In the genomic region with DNA sequence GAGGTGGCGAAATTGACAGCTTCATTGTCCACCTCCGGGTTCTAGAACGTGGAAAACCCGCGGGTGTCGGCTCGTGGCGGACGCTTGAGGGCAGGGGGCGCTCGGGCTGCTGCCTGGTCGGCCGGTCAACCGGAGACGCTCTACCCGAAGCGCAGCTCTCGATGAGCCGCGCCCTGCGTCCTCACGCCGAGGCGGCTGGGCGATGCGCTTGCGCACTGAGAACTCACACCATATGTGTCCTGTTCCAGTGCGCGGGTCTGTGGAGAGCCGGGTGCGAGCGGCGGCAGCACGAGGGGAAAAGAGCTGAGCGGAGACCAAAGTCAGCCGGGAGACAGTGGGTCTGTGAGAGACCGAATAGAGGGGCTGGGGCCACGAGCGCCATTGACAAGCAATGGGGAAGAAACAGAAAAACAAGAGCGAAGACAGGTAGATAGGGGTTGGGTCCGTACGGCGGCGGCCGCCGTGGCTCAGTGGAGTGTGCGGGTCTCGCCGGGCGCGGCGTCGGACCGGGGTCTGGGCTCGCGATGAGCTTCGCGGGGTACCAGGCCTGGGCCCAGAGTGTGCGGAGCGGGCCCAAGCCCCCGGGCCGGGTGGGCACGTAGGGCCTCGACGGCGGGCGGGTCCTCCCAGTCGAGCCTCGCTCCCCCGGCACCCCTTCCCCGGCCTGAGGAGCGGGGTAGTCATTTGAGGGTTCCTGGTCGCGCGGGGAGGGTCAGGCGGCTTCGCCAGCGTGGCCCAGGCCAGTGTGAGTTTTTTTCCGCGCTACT, we compare ENCODE assay signal across 1 cellular context.
TF ChIP-seq lines count a peak whose summit lies in the region.

A gene with protein sequence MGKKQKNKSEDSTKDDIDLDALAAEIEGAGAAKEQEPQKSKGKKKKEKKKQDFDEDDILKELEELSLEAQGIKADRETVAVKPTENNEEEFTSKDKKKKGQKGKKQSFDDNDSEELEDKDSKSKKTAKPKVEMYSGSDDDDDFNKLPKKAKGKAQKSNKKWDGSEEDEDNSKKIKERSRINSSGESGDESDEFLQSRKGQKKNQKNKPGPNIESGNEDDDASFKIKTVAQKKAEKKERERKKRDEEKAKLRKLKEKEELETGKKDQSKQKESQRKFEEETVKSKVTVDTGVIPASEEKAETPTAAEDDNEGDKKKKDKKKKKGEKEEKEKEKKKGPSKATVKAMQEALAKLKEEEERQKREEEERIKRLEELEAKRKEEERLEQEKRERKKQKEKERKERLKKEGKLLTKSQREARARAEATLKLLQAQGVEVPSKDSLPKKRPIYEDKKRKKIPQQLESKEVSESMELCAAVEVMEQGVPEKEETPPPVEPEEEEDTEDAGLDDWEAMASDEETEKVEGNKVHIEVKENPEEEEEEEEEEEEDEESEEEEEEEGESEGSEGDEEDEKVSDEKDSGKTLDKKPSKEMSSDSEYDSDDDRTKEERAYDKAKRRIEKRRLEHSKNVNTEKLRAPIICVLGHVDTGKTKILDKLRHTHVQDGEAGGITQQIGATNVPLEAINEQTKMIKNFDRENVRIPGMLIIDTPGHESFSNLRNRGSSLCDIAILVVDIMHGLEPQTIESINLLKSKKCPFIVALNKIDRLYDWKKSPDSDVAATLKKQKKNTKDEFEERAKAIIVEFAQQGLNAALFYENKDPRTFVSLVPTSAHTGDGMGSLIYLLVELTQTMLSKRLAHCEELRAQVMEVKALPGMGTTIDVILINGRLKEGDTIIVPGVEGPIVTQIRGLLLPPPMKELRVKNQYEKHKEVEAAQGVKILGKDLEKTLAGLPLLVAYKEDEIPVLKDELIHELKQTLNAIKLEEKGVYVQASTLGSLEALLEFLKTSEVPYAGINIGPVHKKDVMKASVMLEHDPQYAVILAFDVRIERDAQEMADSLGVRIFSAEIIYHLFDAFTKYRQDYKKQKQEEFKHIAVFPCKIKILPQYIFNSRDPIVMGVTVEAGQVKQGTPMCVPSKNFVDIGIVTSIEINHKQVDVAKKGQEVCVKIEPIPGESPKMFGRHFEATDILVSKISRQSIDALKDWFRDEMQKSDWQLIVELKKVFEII (plus strand): TSS at position 226 of the 767 bp plus-strand sequence. CDS start 166 bp downstream, at position 392.

TF ChIP-seq in GM12878, 131 proteins besides CTCF, POLR2A, EP300 and RAD21 (continued from another document and continues in another):
- peak; percentile 89 for TF ChIP-seq MAX (IDR thresholded peaks at IDR 0.05; ENCODE audit: low read depth, low read length)
- TF ChIP-seq SIN3A (IDR thresholded peaks at IDR 0.05; ENCODE audit: low read depth, low read length): peak; percentile 81; the same call in 1 of the 2 replicates
- TF ChIP-seq, protein P1, sequence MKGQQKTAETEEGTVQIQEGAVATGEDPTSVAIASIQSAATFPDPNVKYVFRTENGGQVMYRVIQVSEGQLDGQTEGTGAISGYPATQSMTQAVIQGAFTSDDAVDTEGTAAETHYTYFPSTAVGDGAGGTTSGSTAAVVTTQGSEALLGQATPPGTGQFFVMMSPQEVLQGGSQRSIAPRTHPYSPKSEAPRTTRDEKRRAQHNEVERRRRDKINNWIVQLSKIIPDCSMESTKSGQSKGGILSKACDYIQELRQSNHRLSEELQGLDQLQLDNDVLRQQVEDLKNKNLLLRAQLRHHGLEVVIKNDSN (IDR thresholded peaks at IDR 0.05; ENCODE audit: borderline replicate concordance, extremely low read length, insufficient read depth, low read depth, low read length): no peak
- TF ChIP-seq CEBPB (IDR thresholded peaks at IDR 0.05; ENCODE audit: borderline replicate concordance in 1 of 2, low read depth in 2 of 2, low read length in 2 of 2): peak in 1 of 2 experiments; percentile 15; a peak in 1 of 4 replicates
- TF ChIP-seq TCF7 (IDR thresholded peaks at IDR 0.05; ENCODE audit: borderline replicate concordance): 0 out of 2 replicates have a peak, but pooled peaks have one; percentile 27
- TF ChIP-seq PBX3 (IDR thresholded peaks at IDR 0.05; ENCODE audit: insufficient replicate concordance, low read depth, low read length): no peak
- TF ChIP-seq ATF2 (IDR thresholded peaks at IDR 0.05; ENCODE audit: low read length): no peak
- no peak for TF ChIP-seq STAT1 (conservative IDR thresholded peaks at IDR 0.05)
- TF ChIP-seq HDGF (IDR thresholded peaks at IDR 0.05): peak; percentile 83
- peak; percentile 14; the same call in 1 of the 3 replicates for TF ChIP-seq POU2F2 (IDR thresholded peaks at IDR 0.05; ENCODE audit: borderline replicate concordance, low read depth, low read length)
- peak; percentile 45; the same call in 1 of the 2 replicates for TF ChIP-seq RFX5 (IDR thresholded peaks at IDR 0.05; ENCODE audit: low read depth, low read length)
- TF ChIP-seq, protein P2, sequence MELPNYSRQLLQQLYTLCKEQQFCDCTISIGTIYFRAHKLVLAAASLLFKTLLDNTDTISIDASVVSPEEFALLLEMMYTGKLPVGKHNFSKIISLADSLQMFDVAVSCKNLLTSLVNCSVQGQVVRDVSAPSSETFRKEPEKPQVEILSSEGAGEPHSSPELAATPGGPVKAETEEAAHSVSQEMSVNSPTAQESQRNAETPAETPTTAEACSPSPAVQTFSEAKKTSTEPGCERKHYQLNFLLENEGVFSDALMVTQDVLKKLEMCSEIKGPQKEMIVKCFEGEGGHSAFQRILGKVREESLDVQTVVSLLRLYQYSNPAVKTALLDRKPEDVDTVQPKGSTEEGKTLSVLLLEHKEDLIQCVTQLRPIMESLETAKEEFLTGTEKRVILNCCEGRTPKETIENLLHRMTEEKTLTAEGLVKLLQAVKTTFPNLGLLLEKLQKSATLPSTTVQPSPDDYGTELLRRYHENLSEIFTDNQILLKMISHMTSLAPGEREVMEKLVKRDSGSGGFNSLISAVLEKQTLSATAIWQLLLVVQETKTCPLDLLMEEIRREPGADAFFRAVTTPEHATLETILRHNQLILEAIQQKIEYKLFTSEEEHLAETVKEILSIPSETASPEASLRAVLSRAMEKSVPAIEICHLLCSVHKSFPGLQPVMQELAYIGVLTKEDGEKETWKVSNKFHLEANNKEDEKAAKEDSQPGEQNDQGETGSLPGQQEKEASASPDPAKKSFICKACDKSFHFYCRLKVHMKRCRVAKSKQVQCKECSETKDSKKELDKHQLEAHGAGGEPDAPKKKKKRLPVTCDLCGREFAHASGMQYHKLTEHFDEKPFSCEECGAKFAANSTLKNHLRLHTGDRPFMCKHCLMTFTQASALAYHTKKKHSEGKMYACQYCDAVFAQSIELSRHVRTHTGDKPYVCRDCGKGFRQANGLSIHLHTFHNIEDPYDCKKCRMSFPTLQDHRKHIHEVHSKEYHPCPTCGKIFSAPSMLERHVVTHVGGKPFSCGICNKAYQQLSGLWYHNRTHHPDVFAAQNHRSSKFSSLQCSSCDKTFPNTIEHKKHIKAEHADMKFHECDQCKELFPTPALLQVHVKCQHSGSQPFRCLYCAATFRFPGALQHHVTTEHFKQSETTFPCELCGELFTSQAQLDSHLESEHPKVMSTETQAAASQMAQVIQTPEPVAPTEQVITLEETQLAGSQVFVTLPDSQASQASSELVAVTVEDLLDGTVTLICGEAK (IDR thresholded peaks at IDR 0.05; ENCODE audit: borderline replicate concordance): no peak
- TF ChIP-seq MYB (IDR thresholded peaks at IDR 0.05; ENCODE audit: borderline replicate concordance, low read depth, low read length): peak; percentile 63; the same call in 1 of the 2 replicates
- TF ChIP-seq ASH2L (IDR thresholded peaks at IDR 0.05; ENCODE audit: borderline replicate concordance, low read depth): no peak
- 0 out of 2 replicates have a peak, but pooled peaks have one; percentile 44 for TF ChIP-seq ZBED1 (IDR thresholded peaks at IDR 0.05; ENCODE audit: borderline replicate concordance)
- peak; percentile 75 for TF ChIP-seq HCFC1 (IDR thresholded peaks at IDR 0.05; ENCODE audit: low read length)
- no peak for TF ChIP-seq IRF3 (IDR thresholded peaks at IDR 0.05)
- TF ChIP-seq, protein P3, sequence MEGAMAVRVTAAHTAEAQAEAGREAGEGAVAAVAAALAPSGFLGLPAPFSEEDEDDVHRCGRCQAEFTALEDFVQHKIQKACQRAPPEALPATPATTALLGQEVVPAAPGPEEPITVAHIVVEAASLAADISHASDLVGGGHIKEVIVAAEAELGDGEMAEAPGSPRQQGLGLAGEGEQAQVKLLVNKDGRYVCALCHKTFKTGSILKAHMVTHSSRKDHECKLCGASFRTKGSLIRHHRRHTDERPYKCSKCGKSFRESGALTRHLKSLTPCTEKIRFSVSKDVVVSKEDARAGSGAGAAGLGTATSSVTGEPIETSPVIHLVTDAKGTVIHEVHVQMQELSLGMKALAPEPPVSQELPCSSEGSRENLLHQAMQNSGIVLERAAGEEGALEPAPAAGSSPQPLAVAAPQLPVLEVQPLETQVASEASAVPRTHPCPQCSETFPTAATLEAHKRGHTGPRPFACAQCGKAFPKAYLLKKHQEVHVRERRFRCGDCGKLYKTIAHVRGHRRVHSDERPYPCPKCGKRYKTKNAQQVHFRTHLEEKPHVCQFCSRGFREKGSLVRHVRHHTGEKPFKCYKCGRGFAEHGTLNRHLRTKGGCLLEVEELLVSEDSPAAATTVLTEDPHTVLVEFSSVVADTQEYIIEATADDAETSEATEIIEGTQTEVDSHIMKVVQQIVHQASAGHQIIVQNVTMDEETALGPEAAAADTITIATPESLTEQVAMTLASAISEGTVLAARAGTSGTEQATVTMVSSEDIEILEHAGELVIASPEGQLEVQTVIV (IDR thresholded peaks at IDR 0.05; ENCODE audit: borderline replicate concordance, partially characterized antibody): no peak
- no peak for TF ChIP-seq ZBTB33 (IDR thresholded peaks at IDR 0.05)
- TF ChIP-seq, protein P4, sequence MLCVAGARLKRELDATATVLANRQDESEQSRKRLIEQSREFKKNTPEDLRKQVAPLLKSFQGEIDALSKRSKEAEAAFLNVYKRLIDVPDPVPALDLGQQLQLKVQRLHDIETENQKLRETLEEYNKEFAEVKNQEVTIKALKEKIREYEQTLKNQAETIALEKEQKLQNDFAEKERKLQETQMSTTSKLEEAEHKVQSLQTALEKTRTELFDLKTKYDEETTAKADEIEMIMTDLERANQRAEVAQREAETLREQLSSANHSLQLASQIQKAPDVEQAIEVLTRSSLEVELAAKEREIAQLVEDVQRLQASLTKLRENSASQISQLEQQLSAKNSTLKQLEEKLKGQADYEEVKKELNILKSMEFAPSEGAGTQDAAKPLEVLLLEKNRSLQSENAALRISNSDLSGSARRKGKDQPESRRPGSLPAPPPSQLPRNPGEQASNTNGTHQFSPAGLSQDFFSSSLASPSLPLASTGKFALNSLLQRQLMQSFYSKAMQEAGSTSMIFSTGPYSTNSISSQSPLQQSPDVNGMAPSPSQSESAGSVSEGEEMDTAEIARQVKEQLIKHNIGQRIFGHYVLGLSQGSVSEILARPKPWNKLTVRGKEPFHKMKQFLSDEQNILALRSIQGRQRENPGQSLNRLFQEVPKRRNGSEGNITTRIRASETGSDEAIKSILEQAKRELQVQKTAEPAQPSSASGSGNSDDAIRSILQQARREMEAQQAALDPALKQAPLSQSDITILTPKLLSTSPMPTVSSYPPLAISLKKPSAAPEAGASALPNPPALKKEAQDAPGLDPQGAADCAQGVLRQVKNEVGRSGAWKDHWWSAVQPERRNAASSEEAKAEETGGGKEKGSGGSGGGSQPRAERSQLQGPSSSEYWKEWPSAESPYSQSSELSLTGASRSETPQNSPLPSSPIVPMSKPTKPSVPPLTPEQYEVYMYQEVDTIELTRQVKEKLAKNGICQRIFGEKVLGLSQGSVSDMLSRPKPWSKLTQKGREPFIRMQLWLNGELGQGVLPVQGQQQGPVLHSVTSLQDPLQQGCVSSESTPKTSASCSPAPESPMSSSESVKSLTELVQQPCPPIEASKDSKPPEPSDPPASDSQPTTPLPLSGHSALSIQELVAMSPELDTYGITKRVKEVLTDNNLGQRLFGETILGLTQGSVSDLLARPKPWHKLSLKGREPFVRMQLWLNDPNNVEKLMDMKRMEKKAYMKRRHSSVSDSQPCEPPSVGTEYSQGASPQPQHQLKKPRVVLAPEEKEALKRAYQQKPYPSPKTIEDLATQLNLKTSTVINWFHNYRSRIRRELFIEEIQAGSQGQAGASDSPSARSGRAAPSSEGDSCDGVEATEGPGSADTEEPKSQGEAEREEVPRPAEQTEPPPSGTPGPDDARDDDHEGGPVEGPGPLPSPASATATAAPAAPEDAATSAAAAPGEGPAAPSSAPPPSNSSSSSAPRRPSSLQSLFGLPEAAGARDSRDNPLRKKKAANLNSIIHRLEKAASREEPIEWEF (IDR thresholded peaks at IDR 0.05; ENCODE audit: insufficient replicate concordance, low read depth, low read length): no peak
- TF ChIP-seq CHD2 (IDR thresholded peaks at IDR 0.05; ENCODE audit: borderline replicate concordance, low read depth, low read length): peak; percentile 83
